Comparison of ENCODE assay signal across 18 cellular contexts in genomic region chr13:107069107-107069776, GRCh38.
"Had no signal": no experiment of that assay in that cellular context is flagged by ENCODE, and none has a peak within 500 bp of the region (broad histone marks: within the 10 kb centered on the region; RNA-seq: fewer than 3 reads in every experiment).

No MANE protein-coding gene starts in this region.

- H3K27ac ChIP-seq: adrenal gland, body of pancreas, suprapubic skin had no signal

- H3K4me1 ChIP-seq: adrenal gland, body of pancreas, suprapubic skin had no signal

- H3K4me3 Mint-ChIP-seq: activated naive CD4-positive, alpha-beta T cell treated with anti-CD3 and anti-CD28 coated beads, Interleukin-2, amount 10 ng/mL, durations not matched to agents 7 days and 5 days; activated T-helper 17 cell treated with anti-CD3 and anti-CD28 coated beads, Interleukin-2, amount 50 U/mL, for 72 hours; central memory CD8-positive, alpha-beta T cell; dendritic cell treated with granulocyte-macrophage colony-stimulating factor and Interleukin-4, amounts not matched to agents 40 ng/mL and 50 ng/mL, for 4 days; effector memory CD8-positive, alpha-beta T cell; memory B cell; nephron progenitor cell; type B pancreatic cell; WTC11 had no signal

- H3K36me3 Mint-ChIP-seq: activated naive CD4-positive, alpha-beta T cell treated with anti-CD3 and anti-CD28 coated beads, Interleukin-2, amount 10 ng/mL, durations not matched to agents 7 days and 5 days; memory B cell; type B pancreatic cell; WTC11 had no signal

- H3K4me3 ChIP-seq: adrenal gland, body of pancreas, suprapubic skin had no signal

- H3K9me3 ChIP-seq: adrenal gland, body of pancreas, suprapubic skin had no signal

- DNase-seq: activated CD4-positive, alpha-beta T cell treated with anti-CD3 and anti-CD28 coated beads for 48 hours; activated naive CD4-positive, alpha-beta T cell treated with anti-CD3 and anti-CD28 coated beads, Interleukin-2, amount 10 ng/mL, durations not matched to agents 7 days and 5 days; adrenal gland; body of pancreas; effector memory CD8-positive, alpha-beta T cell; nephron progenitor cell; stimulated activated CD4-positive, alpha-beta T cell treated with anti-CD3 and anti-CD28 coated beads, Interleukin-4, amount 100 ng/mL, for 1 hour; stimulated activated CD8-positive, alpha-beta memory T cell treated with anti-CD3 and anti-CD28 coated beads, Interleukin-4, amount 100 ng/mL, for 48 hours; stimulated activated naive CD8-positive, alpha-beta T cell treated with anti-CD3 and anti-CD28 coated beads, Interleukin-15, Interleukin-2, amounts not matched to agents 100 U/mL and 50 U/mL, for 24 hours; T1000 had no signal

- H3K27ac Mint-ChIP-seq: activated naive CD4-positive, alpha-beta T cell treated with anti-CD3 and anti-CD28 coated beads, Interleukin-2, amount 10 ng/mL, durations not matched to agents 7 days and 5 days; activated T-helper 17 cell treated with anti-CD3 and anti-CD28 coated beads, Interleukin-2, amount 50 U/mL, for 72 hours; dendritic cell treated with granulocyte-macrophage colony-stimulating factor and Interleukin-4, amounts not matched to agents 40 ng/mL and 50 ng/mL, for 4 days; effector memory CD8-positive, alpha-beta T cell; memory B cell; nephron progenitor cell; type B pancreatic cell; WTC11 had no signal

- ATAC-seq: activated T-helper 17 cell treated with anti-CD3 and anti-CD28 coated beads, Interleukin-2, amount 50 U/mL, for 72 hours; body of pancreas; effector memory CD8-positive, alpha-beta T cell; left lobe of liver; stimulated activated naive CD8-positive, alpha-beta T cell treated with anti-CD3 and anti-CD28 coated beads, Interleukin-15, Interleukin-2, amounts not matched to agents 100 U/mL and 50 U/mL, for 24 hours; WTC11 had no signal

- H3K36me3 ChIP-seq: adrenal gland, suprapubic skin had no signal

- H3K9me3 Mint-ChIP-seq: type B pancreatic cell, WTC11 had no signal

- H3K27me3 Mint-ChIP-seq: activated naive CD4-positive, alpha-beta T cell treated with anti-CD3 and anti-CD28 coated beads, Interleukin-2, amount 10 ng/mL, durations not matched to agents 7 days and 5 days; activated T-helper 17 cell treated with anti-CD3 and anti-CD28 coated beads, Interleukin-2, amount 50 U/mL, for 72 hours; central memory CD8-positive, alpha-beta T cell; dendritic cell treated with granulocyte-macrophage colony-stimulating factor and Interleukin-4, amounts not matched to agents 40 ng/mL and 50 ng/mL, for 4 days; effector memory CD8-positive, alpha-beta T cell; memory B cell; type B pancreatic cell had no signal

- H3K27me3 ChIP-seq: adrenal gland, body of pancreas, suprapubic skin had no signal

- H3K4me1 Mint-ChIP-seq: activated naive CD4-positive, alpha-beta T cell treated with anti-CD3 and anti-CD28 coated beads, Interleukin-2, amount 10 ng/mL, durations not matched to agents 7 days and 5 days; activated T-helper 17 cell treated with anti-CD3 and anti-CD28 coated beads, Interleukin-2, amount 50 U/mL, for 72 hours; central memory CD8-positive, alpha-beta T cell; memory B cell; nephron progenitor cell; WTC11 had no signal
